8 cellular contexts compared by ENCODE assay signal in the genomic region with DNA sequence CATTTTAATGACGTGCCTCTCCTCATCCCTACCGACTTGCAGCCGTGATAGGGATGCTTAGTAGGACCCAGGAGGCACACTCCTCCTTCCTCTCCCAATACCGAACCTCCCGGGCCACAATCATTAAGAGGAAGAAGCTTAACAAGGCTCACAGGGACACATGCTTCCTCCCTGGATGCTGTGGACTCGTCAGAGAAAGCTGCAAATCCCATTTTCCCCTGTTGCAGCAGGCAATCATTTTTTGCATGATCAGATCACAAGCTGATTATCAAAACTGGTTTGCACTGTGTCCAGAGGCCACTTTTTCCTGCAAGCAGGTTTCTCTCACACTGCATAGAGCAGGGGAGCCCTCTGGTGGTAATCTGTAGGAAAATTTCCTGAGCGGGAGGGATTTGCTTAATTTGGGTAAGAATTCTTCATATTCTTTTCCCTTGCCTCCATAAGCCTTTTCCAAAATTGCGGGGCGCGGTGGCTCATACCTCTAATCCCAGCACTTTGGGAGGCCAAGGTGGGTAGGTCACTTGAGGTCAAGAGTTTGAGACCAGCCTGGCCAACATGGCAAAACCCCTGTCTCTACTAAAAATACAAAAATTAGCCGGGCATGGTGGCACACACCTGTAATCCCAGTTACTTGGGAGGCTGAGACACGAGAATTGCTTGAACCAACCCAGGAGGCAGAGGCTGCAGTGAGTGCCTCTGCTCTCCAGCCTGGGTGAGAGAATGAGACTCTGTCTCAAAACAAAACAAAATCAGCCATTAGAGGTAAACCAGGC. TPM values are rescaled to one million over a fixed set of nuclear protein-coding genes. Genes with fewer than 3 reads are reported as not detected.
DNase-seq lines count a peak whose midpoint lies in the region; ATAC-seq and TF ChIP-seq lines count a peak whose summit lies in the region.

No MANE protein-coding gene starts in this region.

- POLR2A ChIA-PET in A673 (lab: Charles Lee; ENCODE audit: low non-redundant PET), result no interaction called here

- no peak for TF ChIP-seq POLR2A in sigmoid colon (IDR thresholded peaks at IDR 0.05)

- intact Hi-C loops in A673 (cut with micrococcal nuclease; ENCODE audit: unreplicated experiment) (loop anchor here (5.0 to 10.0 kb wide), 3 partner anchors 34 to 401 kb away; a partner anchor contains a TSS), sigmoid colon (cut with DNase I) (loop anchor here (5.0 kb wide), 4 partner anchors 144 to 404 kb away; a partner anchor contains a TSS)

- H3K9ac ChIP-seq in Loucy (ENCODE audit: low read depth, low read length, poor library complexity, severe bottlenecking), result no peak overlapping the region

- no peak overlapping the region for H3K27ac ChIP-seq in A673 (ENCODE audit: low read depth, low read length, poor library complexity, severe bottlenecking)
- no peak overlapping the region for H3K27ac ChIP-seq in iPS DF 6.9 (ENCODE audit: low read length)
- H3K27ac ChIP-seq in sigmoid colon, result peak overlapping the region in 2 of 4 donors; percentile 16 to 41

- H4K20me1 ChIP-seq in Loucy (ENCODE audit: insufficient read depth, low read length, poor library complexity, severe bottlenecking), result no peaks in the 10 kb centered on the region

- DNase-seq in A673 (ENCODE audit: low spot score) (peak; percentile 85), GM13976 (ENCODE audit: low spot score) (peak; percentile 38), SK-MEL-5 (ENCODE audit: low read depth, low spot score) (peak; percentile 93), iPS DF 6.9 (ENCODE audit: low read depth, low spot score) (peak; percentile 57), sigmoid colon (peak; percentile 78)

- no peak overlapping the region for H3K27ac Mint-ChIP-seq in brain

- TF ChIP-seq CTCF in A673 (conservative IDR thresholded peaks at IDR 0.05; ENCODE audit: low read depth, low read length), result peak; percentile 86
- peak; percentile 63 for TF ChIP-seq CTCF in GM13976 (IDR thresholded peaks at IDR 0.05; ENCODE audit: borderline replicate concordance, control extremely low read depth, extremely low read depth, insufficient read depth, missing control alignments)
- TF ChIP-seq CTCF in Loucy (conservative IDR thresholded peaks at IDR 0.05; ENCODE audit: low read length), result peak; percentile 84
- peak; percentile 96 to 97 for TF ChIP-seq CTCF in brain (conservative IDR thresholded peaks at IDR 0.05)
- TF ChIP-seq CTCF in sigmoid colon (IDR thresholded peaks at IDR 0.05), result peak; percentile 80 to 93 (median 88)

- H3K9me3 Mint-ChIP-seq in brain, result no peaks in the 10 kb centered on the region

- no peaks in the 10 kb centered on the region for H3K36me3 Mint-ChIP-seq in brain

- H3K36me3 ChIP-seq in A673 (ENCODE audit: insufficient read depth, low read length, poor library complexity, severe bottlenecking) (no peaks in the 10 kb centered on the region), Loucy (ENCODE audit: insufficient read depth, low read length) (no peaks in the 10 kb centered on the region), iPS DF 6.9 (ENCODE audit: control insufficient read depth, insufficient read depth, low read length) (no peaks in the 10 kb centered on the region), sigmoid colon (no peaks in the 10 kb centered on the region)

- ATAC-seq in GM19324 (IDR thresholded peaks at IDR 0.05; ENCODE audit: low FRiP score, unreplicated experiment), result no peak

- no peak overlapping the region for H3K4me2 ChIP-seq in Loucy (ENCODE audit: low read depth, low read length, poor library complexity, severe bottlenecking)

- CTCF ChIA-PET in A673 (lab: Charles Lee), result interaction anchor here (0.6 to 1.5 kb wide), 8 partner anchors 32 to 510 kb away, joined by 3 to 9 read pairs (median 4); no protein-coding TSS in a partner anchor

- no peak overlapping the region for H3K4me3 Mint-ChIP-seq in brain

- H3K27me3 Mint-ChIP-seq in brain, result no peaks in the 10 kb centered on the region

- H3K9me2 ChIP-seq in Loucy (replicated peaks; ENCODE audit: low read depth, low read length), result no peaks in the 10 kb centered on the region

- H3F3A ChIP-seq in Loucy (ENCODE audit: low read depth), result no peaks in the 10 kb centered on the region

- H2AFZ ChIP-seq in Loucy (ENCODE audit: low read length), result peak overlapping the region; percentile 79

- H3K4me3 ChIP-seq in A673 (ENCODE audit: low read depth, low read length, poor library complexity, severe bottlenecking) (no peak overlapping the region), Loucy (ENCODE audit: low read length, poor library complexity, severe bottlenecking) (no peak overlapping the region), iPS DF 6.9 (ENCODE audit: low read length) (peak overlapping the region; percentile 45; the same call in 1 of the 2 replicates), sigmoid colon (peak overlapping the region in 3 of 4 donors; percentile 13 to 31 (median 28))

- H3K27me3 ChIP-seq in A673 (replicated peaks; ENCODE audit: insufficient read depth, low read depth, low read length, poor library complexity), result no peaks in the 10 kb centered on the region
- H3K27me3 ChIP-seq in Loucy (ENCODE audit: insufficient read depth, low read length, poor library complexity, severe bottlenecking), result no peaks in the 10 kb centered on the region
- no peaks in the 10 kb centered on the region for H3K27me3 ChIP-seq in iPS DF 6.9 (ENCODE audit: control insufficient read depth, insufficient read depth, low read length)
- no peaks in the 10 kb centered on the region for H3K27me3 ChIP-seq in sigmoid colon

- peaks cover 6% of the 10 kb centered on the region for H3K4me1 Mint-ChIP-seq in brain

- H3K79me2 ChIP-seq in Loucy (ENCODE audit: insufficient read depth, low read length), result no peaks in the 10 kb centered on the region

- no peak for TF ChIP-seq EP300 in sigmoid colon (IDR thresholded peaks at IDR 0.05)

- no TSS peak for BruUV-seq in A673 (replicated peaks; lab: Mats Ljungman, UMichigan)

- no CpG with 5 or more reads among the region's 12 CpGs for WGBS in iPS DF 6.9 (ENCODE audit: insufficient coverage, insufficient read length)
- 10 to 15% methylated on average over 12 of the region's 12 CpGs for WGBS in sigmoid colon, 2 donors

- no peaks in the 10 kb centered on the region for H3K4me1 ChIP-seq in A673 (ENCODE audit: insufficient read depth, low read length, poor library complexity, severe bottlenecking)
- peaks cover 2% of the 10 kb centered on the region for H3K4me1 ChIP-seq in Loucy (ENCODE audit: insufficient read depth, low read length, poor library complexity, severe bottlenecking)
- peaks cover 1% of the 10 kb centered on the region; the same call in 1 of the 2 replicates for H3K4me1 ChIP-seq in iPS DF 6.9 (ENCODE audit: control insufficient read depth, insufficient read depth, low read length)
- H3K4me1 ChIP-seq in sigmoid colon, result peaks cover 0 to 26% (median 16%) of the 10 kb centered on the region in 4 donors

- in situ Hi-C loops in GM13976 (cut with MboI; ENCODE audit: low sequenced_read_pairs, unreplicated experiment) (loop anchor here (5.0 kb wide), 1 partner anchor 34 kb away; no protein-coding TSS in a partner anchor), SK-MEL-5 (cut with HindIII; ENCODE audit: low pct_unique_long_range_greater_than_20kb, low sequenced_read_pairs) (no loop called here)

- H3K9me3 ChIP-seq in A673 (ENCODE audit: low read depth, low read length, poor library complexity, severe bottlenecking), result no peaks in the 10 kb centered on the region
- no peaks in the 10 kb centered on the region for H3K9me3 ChIP-seq in Loucy (ENCODE audit: insufficient read depth, low read depth, low read length)
- H3K9me3 ChIP-seq in iPS DF 6.9 (ENCODE audit: control insufficient read depth, insufficient read depth, low read length), result no peaks in the 10 kb centered on the region
- no peaks in the 10 kb centered on the region for H3K9me3 ChIP-seq in sigmoid colon

RNA-seq across cellular contexts. Expression of a gene that starts 16.1 kb away (rescaled TPM):
- total RNA-seq in A673 (2021) (0.09 and 0.21 TPM in 2 replicates), sigmoid colon (1 to 10 TPM in 1 of 4 donors, under 1 TPM in 1, not detected in 2; 0.14 to 2.0 TPM)
- total RNA-seq in SK-MEL-5 (2014; rRNA removed; shearing (Covaris generic)), result 0.11 and 0.32 TPM in 2 replicates
- 0.05 and 0.77 TPM in 2 replicates for polyA plus RNA-seq in SK-MEL-5 (2015; cell fraction: cytosol; rRNA removed)
- 0.44 TPM in 1 of 2 replicates, not detected in the other for polyA plus RNA-seq in SK-MEL-5 (2015; cell fraction: nucleus; rRNA removed)
- polyA plus RNA-seq in brain (ENCODE audit: insufficient read depth, low read depth, low replicate concordance) (not detected), sigmoid colon (under 1 TPM in 1 of 3 donors, not detected in 2; 0.04 TPM)

Comparison
In these comparisons a context has a peak if more than half of its experiments do, and no peak if none do; other contexts are left out.
1. DNase-seq: peak in every context shown above with its lines; median percentile 93 in SK-MEL-5; 85 in A673; 78 in sigmoid colon; 57 in iPS DF 6.9; 38 in GM13976.
2. H3K4me3 ChIP-seq: peak in iPS DF 6.9 (single experiment) and sigmoid colon (3 of 4); none in A673 (single experiment) and Loucy (single experiment).
3. Peak in every context shown above with its lines, with median percentiles within 50 percentile points of each other: CTCF ChIP-seq.